1 cellular context compared by ENCODE assay signal in genomic region chr12:124941170-124941527, GRCh38.
TF ChIP-seq lines count a peak whose summit lies in the region.

No MANE protein-coding gene starts in this region.

TF ChIP-seq in HCT116, 20 proteins besides CTCF, POLR2A, EP300 and RAD21 (continued from another document):
- TF ChIP-seq, protein P1, sequence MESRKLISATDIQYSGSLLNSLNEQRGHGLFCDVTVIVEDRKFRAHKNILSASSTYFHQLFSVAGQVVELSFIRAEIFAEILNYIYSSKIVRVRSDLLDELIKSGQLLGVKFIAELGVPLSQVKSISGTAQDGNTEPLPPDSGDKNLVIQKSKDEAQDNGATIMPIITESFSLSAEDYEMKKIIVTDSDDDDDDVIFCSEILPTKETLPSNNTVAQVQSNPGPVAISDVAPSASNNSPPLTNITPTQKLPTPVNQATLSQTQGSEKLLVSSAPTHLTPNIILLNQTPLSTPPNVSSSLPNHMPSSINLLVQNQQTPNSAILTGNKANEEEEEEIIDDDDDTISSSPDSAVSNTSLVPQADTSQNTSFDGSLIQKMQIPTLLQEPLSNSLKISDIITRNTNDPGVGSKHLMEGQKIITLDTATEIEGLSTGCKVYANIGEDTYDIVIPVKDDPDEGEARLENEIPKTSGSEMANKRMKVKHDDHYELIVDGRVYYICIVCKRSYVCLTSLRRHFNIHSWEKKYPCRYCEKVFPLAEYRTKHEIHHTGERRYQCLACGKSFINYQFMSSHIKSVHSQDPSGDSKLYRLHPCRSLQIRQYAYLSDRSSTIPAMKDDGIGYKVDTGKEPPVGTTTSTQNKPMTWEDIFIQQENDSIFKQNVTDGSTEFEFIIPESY (IDR thresholded peaks at IDR 0.05; ENCODE audit: extremely low read depth, insufficient replicate concordance, low read length) = no peak
- TF ChIP-seq SIN3A (IDR thresholded peaks at IDR 0.05; ENCODE audit: low read depth) = no peak
